8 cellular contexts compared by ENCODE assay signal in the genomic region with DNA sequence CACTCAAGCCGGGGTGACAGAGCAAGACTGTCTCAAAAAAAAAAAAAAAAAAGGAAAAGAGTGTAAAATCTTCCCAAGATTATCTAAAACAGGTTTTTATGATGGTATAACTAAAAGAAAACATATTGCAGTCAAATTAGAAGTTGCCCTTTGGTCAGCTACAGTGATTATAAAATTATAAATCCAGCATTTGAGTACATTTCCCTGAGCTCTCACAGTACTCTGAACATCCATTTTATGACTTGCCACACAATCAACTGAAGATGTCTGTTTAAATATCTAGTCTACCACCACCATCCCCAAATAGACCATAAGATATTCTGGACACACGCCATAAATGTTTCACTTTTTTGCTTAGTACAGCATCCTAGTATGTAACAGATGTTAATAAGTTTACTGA.
"Had no signal": no experiment of that assay in that cellular context is flagged by ENCODE, and none has a peak within 500 bp of the region (broad histone marks: within the 10 kb centered on the region; RNA-seq: fewer than 3 reads in every experiment).

No MANE protein-coding gene starts in this region.

- H3K4me1 ChIP-seq: HAP-1 had no signal

- H3K4me3 Mint-ChIP-seq: HFFc6 had no signal

- DNase-seq: GM23248, GOT3, H7, HFFc6, IMR-90 had no signal

- H3K36me3 ChIP-seq: HAP-1 had no signal

- ATAC-seq: HCT116, K562 had no signal

- H3K9me3 ChIP-seq: HAP-1 had no signal

- H3K27ac Mint-ChIP-seq: HFFc6 had no signal

- H3K4me3 ChIP-seq: GM23248, HAP-1, K562 had no signal
